ENCODE assay signal across 12 cellular contexts in genomic region chr7:122679269-122679709, GRCh38. TPM values are rescaled to one million over a fixed set of nuclear protein-coding genes. Genes with fewer than 3 reads are reported as not detected.
DNase-seq lines count a peak whose midpoint lies in the region; ATAC-seq and TF ChIP-seq lines count a peak whose summit lies in the region.
"Not testable (repeated sequence)": the region's sequence is repeated elsewhere in the genome, so short reads cannot be mapped to it uniquely, and the experiment has no call there.
"Had no signal": no experiment of that assay in that cellular context is flagged by ENCODE, and none has a peak within 500 bp of the region (broad histone marks: within the 10 kb centered on the region; RNA-seq: fewer than 3 reads in every experiment).

No MANE protein-coding gene starts in this region.

- H3K79me2 ChIP-seq in PC-9 (ENCODE audit: low read depth): not testable (repeated sequence)

- not testable (repeated sequence) for BruUV-seq in Calu3 (replicated peaks; lab: Mats Ljungman, UMichigan); PC-9 (replicated peaks; lab: Mats Ljungman, UMichigan)

- not testable (repeated sequence) for H3K36me3 Mint-ChIP-seq in Calu3 (ENCODE audit: insufficient read depth, unreplicated experiment)

- H3K4me1 ChIP-seq in HUES64 (ENCODE audit: insufficient read depth, low read length): peaks cover 33% of the 10 kb centered on the region
- not testable (repeated sequence) for H3K4me1 ChIP-seq in PC-9 (replicated peaks; ENCODE audit: insufficient read depth); thyroid gland

- ATAC-seq in left colon: peak; percentile 73

- POLR2A ChIA-PET in PC-9 (lab: Charles Lee; ENCODE audit: unreplicated experiment): not testable (repeated sequence)

- H3K27ac ChIP-seq in HUES64 (ENCODE audit: low read depth, low read length) (peak overlapping the region; percentile 65; the same call in 1 of the 2 replicates), PC-9 (0 out of 2 replicates have a peak overlapping the region, but pooled peaks have one; percentile 28), epithelial cell of prostate (peak overlapping the region; percentile 27)
- not testable (repeated sequence) for H3K27ac ChIP-seq in thyroid gland

- not testable (repeated sequence) for H3K9me2 ChIP-seq in PC-9 (ENCODE audit: insufficient read depth)

- TF ChIP-seq POLR2A in thyroid gland (IDR thresholded peaks at IDR 0.05): not testable (repeated sequence)

- H3K9ac ChIP-seq in HUES64 (ENCODE audit: low read depth, low read length): peak overlapping the region; percentile 61

- not testable (repeated sequence) for H3K4me2 ChIP-seq in PC-9

- not testable (repeated sequence) for H3K9me3 Mint-ChIP-seq in Calu3 (ENCODE audit: low read depth, unreplicated experiment)

- intact Hi-C loops in Calu3 (cut with micrococcal nuclease; ENCODE audit: unreplicated experiment): loop anchor here (5.0 to 10.0 kb wide), 3 partner anchors 73 to 208 kb away; partner anchors contain the start of gene CADPS2
- intact Hi-C loops in PC-9 (cut with micrococcal nuclease; ENCODE audit: unreplicated experiment); left colon (cut with DNase I, micrococcal nuclease); thyroid gland (cut with DNase I): not testable (repeated sequence)

- H3K4me3 Mint-ChIP-seq in Calu3 (ENCODE audit: low read depth, unreplicated experiment): peak overlapping the region; percentile 60

- peaks cover 57% of the 10 kb centered on the region for H3K4me1 Mint-ChIP-seq in Calu3 (ENCODE audit: low read depth, unreplicated experiment)

- DNase-seq in Calu3 (peak; percentile 77), NCI-H345 (lab: John Stamatoyannopoulos, UW) (peak; percentile 41), PC-9 (peak; percentile 68 to 79), epithelial cell of prostate (ENCODE audit: low read depth, low spot score) (peak; percentile 31), left colon (peak in 1 of 2 donors; percentile 38), mucosa of gallbladder (ENCODE audit: low spot score) (peak; percentile 76), thyroid gland (peak; percentile 28 to 46)

- H3K27me3 ChIP-seq in HUES64 (ENCODE audit: insufficient read depth, low read length); PC-9 (ENCODE audit: insufficient read depth, low read depth); thyroid gland: not testable (repeated sequence)

- not testable (repeated sequence) for H3K36me3 ChIP-seq in HUES64 (ENCODE audit: insufficient read depth, low read length); PC-9 (ENCODE audit: low read depth); thyroid gland

- peak overlapping the region; percentile 89 for H3K27ac Mint-ChIP-seq in Calu3 (ENCODE audit: unreplicated experiment)

- CTCF ChIA-PET in Calu3 (lab: Charles Lee); PC-9 (lab: Charles Lee): not testable (repeated sequence)

- not testable (repeated sequence) for TF ChIP-seq CTCF in Calu3 (IDR thresholded peaks at IDR 0.05; ENCODE audit: unreplicated experiment); PC-9 (conservative IDR thresholded peaks at IDR 0.05); thyroid gland (IDR thresholded peaks at IDR 0.05)

- 54% methylated on average over 9 of the region's 9 CpGs for WGBS in HUES64
- WGBS in thyroid gland, 2 donors: 56 to 57% methylated on average over 9 of the region's 9 CpGs

- not testable (repeated sequence) for H3F3A ChIP-seq in PC-9 (ENCODE audit: insufficient read depth, low read depth)

- H2AFZ ChIP-seq in PC-9: not testable (repeated sequence)

- H3K9me3 ChIP-seq in HUES64 (ENCODE audit: insufficient read depth, low read depth, low read length); PC-9 (ENCODE audit: insufficient read depth, low read depth); thyroid gland: not testable (repeated sequence)

- H3K4me3 ChIP-seq in HUES64 (ENCODE audit: low read length); PC-9; thyroid gland (replicated peaks in 1 of 3): not testable (repeated sequence)

- not testable (repeated sequence) for H3K27me3 Mint-ChIP-seq in Calu3 (ENCODE audit: unreplicated experiment)

- not testable (repeated sequence) for H4K20me1 ChIP-seq in PC-9 (ENCODE audit: insufficient read depth)

RNA-seq across cellular contexts. Expression of gene RNF133, which starts 19.6 kb away (rescaled TPM):
- total RNA-seq in Calu3 (2022): 0.69 and 0.97 TPM in 2 replicates
- not detected for polyA plus RNA-seq in HUES64 (2013, experiment 1 of 2)
- not detected for polyA plus RNA-seq in HUES64 (2013, experiment 2 of 2)
- 0.41 and 0.55 TPM in 2 replicates for total RNA-seq in PC-9 (2021)
- total RNA-seq in left colon: 1 to 10 TPM in 1 of 2 donors, under 1 TPM in 1; 0.53 to 1.3 TPM
- total RNA-seq in mucosa of gallbladder: 1.4 TPM
- 1 to 10 TPM; 1.0 to 3.1 (median 1.7) TPM for total RNA-seq in thyroid gland
- total RNA-seq: activated T-cell treated with anti-CD3 and anti-CD28 coated beads, Interleukin-2, amount 50 U/mL, for 72 hours; GM12878; natural killer cell treated with Interleukin-12 subunit alpha and Interleukin-12 subunit beta and Interleukin-15 and Interleukin-18, amount 100 ng/mL, for 72 hours had no signal

RNA-seq across cellular contexts. Expression of gene RNF148, which starts 23.4 kb away (rescaled TPM):
- total RNA-seq in Calu3 (2022) (0.76 and 0.99 TPM in 2 replicates), PC-9 (2021) (0.70 and 0.72 TPM in 2 replicates), left colon (1 to 10 TPM in 1 of 2 donors, under 1 TPM in 1; 0.25 to 1.0 TPM), mucosa of gallbladder (1.0 TPM), thyroid gland (1 to 10 TPM; 1.4 to 7.9 (median 4.7) TPM)
- polyA plus RNA-seq in HUES64 (2013, experiment 1 of 2): not detected
- not detected for polyA plus RNA-seq in HUES64 (2013, experiment 2 of 2)
- total RNA-seq: activated T-cell treated with anti-CD3 and anti-CD28 coated beads, Interleukin-2, amount 50 U/mL, for 72 hours; natural killer cell treated with Interleukin-12 subunit alpha and Interleukin-12 subunit beta and Interleukin-15 and Interleukin-18, amount 100 ng/mL, for 72 hours had no signal
- polyA plus RNA-seq: urinary bladder had no signal
